11 cellular contexts compared by ENCODE assay signal in genomic region chr12:95385246-95385645, GRCh38.
A peak's percentile ranks its signal among the peaks of the same experiment; 100 is the strongest.
DNase-seq lines count a peak whose midpoint lies in the region; ATAC-seq, FAIRE-seq and TF ChIP-seq lines count a peak whose summit lies in the region.
"Had no signal": no experiment of that assay in that cellular context is flagged by ENCODE, and none has a peak within 500 bp of the region (broad histone marks: within the 10 kb centered on the region; RNA-seq: fewer than 3 reads in every experiment).

No MANE protein-coding gene starts in this region.

- H3K27me3 ChIP-seq in left lung (no peaks in the 10 kb centered on the region), thymus (ENCODE audit: control insufficient read depth, insufficient read depth) (no peaks in the 10 kb centered on the region)

- H3K36me3 ChIP-seq in left lung (no peaks in the 10 kb centered on the region), thymus (ENCODE audit: control insufficient read depth, insufficient read depth) (no peaks in the 10 kb centered on the region)

- ATAC-seq in left lung (peak; percentile 84), HG03521 (IDR thresholded peaks at IDR 0.05; ENCODE audit: unreplicated experiment) (no peak), HG03469 (IDR thresholded peaks at IDR 0.05; ENCODE audit: unreplicated experiment) (no peak)

- no peak for FAIRE-seq in RCC 7860 (lab: Jason Lieb, UNC)

- TF ChIP-seq CTCF in left lung (IDR thresholded peaks at IDR 0.05) = no peak

- WGBS in thymus = 88% methylated on average over 7 of the region's 7 CpGs

- H3K27ac ChIP-seq in left lung = peak overlapping the region in 1 of 2 donors; percentile 62
- H3K27ac ChIP-seq in thymus (ENCODE audit: low read depth) = peak overlapping the region; percentile 19

- H3K9me3 ChIP-seq in left lung (no peaks in the 10 kb centered on the region), thymus (ENCODE audit: control insufficient read depth) (no peaks in the 10 kb centered on the region)

- H3K4me1 ChIP-seq in left lung = no peaks in the 10 kb centered on the region
- H3K4me1 ChIP-seq in thymus (ENCODE audit: control insufficient read depth, insufficient read depth, low read length) = peaks cover 7% of the 10 kb centered on the region

- intact Hi-C loops in left lung (cut with DNase I) = no loop called here

- peak overlapping the region in 1 of 2 donors; percentile 10 for H3K4me3 ChIP-seq in left lung
- H3K4me3 ChIP-seq in thymus (ENCODE audit: low read length) = no peak overlapping the region

- peak; percentile 60 for DNase-seq in M059J (ENCODE audit: low read depth)
- DNase-seq in cerebellum (ENCODE audit: low spot score) = peak; percentile 61
- DNase-seq in left lung = no peak
- DNase-seq in activated CD4-positive, alpha-beta T cell treated with anti-CD3 and anti-CD28 coated beads for 48 hours = no peak
- no peak for DNase-seq in RCC 7860 (ENCODE audit: low spot score)
- DNase-seq: activated CD4-positive, alpha-beta T cell treated with anti-CD3 and anti-CD28 coated beads for 1 hour; central memory CD4-positive, alpha-beta T cell; NCI-H2171 treated with DMSO at 0.1 percent for 48 hours had no signal

Comparison
In these comparisons a context has a peak if more than half of its experiments do, and no peak if none do; other contexts are left out.
1. DNase-seq: peak in M059J (single experiment) and cerebellum (single experiment); none in left lung (0 of 2), activated CD4-positive, alpha-beta T cell treated with anti-CD3 and anti-CD28 coated beads for 48 hours (single experiment) and RCC 7860 (single experiment).